In the genomic region with DNA sequence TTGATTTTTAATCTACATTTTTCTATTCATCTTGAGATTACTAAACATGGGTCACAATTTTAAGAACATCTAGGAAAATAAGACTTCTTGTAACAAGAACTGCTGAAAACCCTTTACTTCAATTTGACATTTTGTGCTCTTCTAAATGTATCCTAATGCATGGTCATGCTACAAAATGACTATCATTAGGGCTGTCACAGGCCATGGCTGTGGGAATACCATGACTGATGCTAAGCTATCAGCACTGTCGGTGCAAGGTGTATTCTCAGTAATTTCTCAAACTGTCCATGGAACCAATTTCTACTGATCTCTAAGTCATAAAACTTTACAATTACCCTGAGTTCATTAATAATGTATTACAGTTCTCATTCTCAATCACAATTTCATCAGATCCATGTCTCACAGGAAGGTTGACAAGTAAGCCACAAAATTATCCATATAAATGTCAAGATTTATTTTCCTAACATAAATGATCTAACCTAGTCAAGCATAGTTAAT, we compare ENCODE assay signal across 4 cellular contexts.
"Had no signal": no experiment of that assay in that cellular context is flagged by ENCODE, and none has a peak within 500 bp of the region (broad histone marks: within the 10 kb centered on the region; RNA-seq: fewer than 3 reads in every experiment).

No MANE protein-coding gene starts in this region.

- H3K27ac ChIP-seq: HL-60 had no signal

- DNase-seq: IMR-90, KBM-7 had no signal

- H3K4me3 ChIP-seq: K562 had no signal
